In the genomic region with DNA sequence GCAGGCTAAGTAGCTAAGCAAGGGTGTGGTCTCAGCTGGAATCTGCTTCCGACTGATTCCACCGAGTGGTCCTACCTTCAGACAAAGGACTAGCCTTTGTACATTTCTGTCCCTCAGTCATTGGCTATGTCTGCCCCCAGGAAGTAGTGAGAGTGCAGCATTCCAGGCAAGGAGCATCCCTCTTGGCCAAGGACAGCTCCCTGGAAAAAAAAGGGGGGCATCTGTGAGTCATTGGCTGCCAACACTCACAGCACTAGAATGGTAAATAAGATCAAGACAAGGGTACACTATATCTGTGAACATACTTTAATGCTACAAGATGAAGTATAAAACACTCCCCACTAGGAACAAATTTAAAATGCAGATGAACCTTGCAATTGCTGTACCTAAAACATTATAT, we compare ENCODE assay signal across 23 cellular contexts.
DNase-seq lines count a peak whose midpoint lies in the region; ATAC-seq, FAIRE-seq and TF ChIP-seq lines count a peak whose summit lies in the region.
"Had no signal": no experiment of that assay in that cellular context is flagged by ENCODE, and none has a peak within 500 bp of the region (broad histone marks: within the 10 kb centered on the region; RNA-seq: fewer than 3 reads in every experiment).

No MANE protein-coding gene starts in this region.

- no peaks in the 10 kb centered on the region for H3K36me3 ChIP-seq in endodermal cell (ENCODE audit: control insufficient read depth, insufficient read depth, low read length)
- no peaks in the 10 kb centered on the region for H3K36me3 ChIP-seq in MM.1S (replicated peaks; ENCODE audit: insufficient read depth, low read length)
- H3K36me3 ChIP-seq: HAP-1, Peyer's patch, SJCRH30 had no signal

- H3K9ac ChIP-seq in endodermal cell (ENCODE audit: extremely low read depth, low read length, poor library complexity, severe bottlenecking) (no peak overlapping the region), MM.1S (ENCODE audit: low read length) (no peak overlapping the region)
- H3K9ac ChIP-seq: BLaER1 had no signal

- H3K79me2 ChIP-seq in MM.1S (ENCODE audit: low read length), result no peaks in the 10 kb centered on the region

- H3K4me1 Mint-ChIP-seq in endodermal cell, result peaks cover 2% of the 10 kb centered on the region
- H3K4me1 Mint-ChIP-seq in activated T-helper 2 cell treated with anti-CD3 and anti-CD28 coated beads, Interferon-gamma antibody, Interleukin-2, Interleukin-4, amounts not matched to agents 10 μg/mL and 5 μg/mL and 100 μg/mL, durations not matched to agents 14 hours and 24 hours and 36 hours (ENCODE audit: low read depth), result no peaks in the 10 kb centered on the region
- H3K4me1 Mint-ChIP-seq in natural killer cell, result no peaks in the 10 kb centered on the region

- H3K4me3 ChIP-seq in A549, result no peak overlapping the region
- no peak overlapping the region for H3K4me3 ChIP-seq in endodermal cell (ENCODE audit: low read length)
- H3K4me3 ChIP-seq in MM.1S (ENCODE audit: low read length), result no peak overlapping the region
- H3K4me3 ChIP-seq: BLaER1, HAP-1, Peyer's patch, SJCRH30 had no signal

- no peak for ATAC-seq in A549
- no peak for ATAC-seq in natural killer cell

- H3K9me3 ChIP-seq in A549 (no peaks in the 10 kb centered on the region), endodermal cell (ENCODE audit: control insufficient read depth, low read length) (no peaks in the 10 kb centered on the region), MM.1S (replicated peaks; ENCODE audit: insufficient read depth, low read length) (no peaks in the 10 kb centered on the region)
- H3K9me3 ChIP-seq: BLaER1, HAP-1, Peyer's patch, SJCRH30 had no signal

- FAIRE-seq in A549 (lab: Jason Lieb, UNC), result no peak
- FAIRE-seq: G401.6, GM12892 had no signal

- peaks cover 24% of the 10 kb centered on the region for H3F3A ChIP-seq in MM.1S (ENCODE audit: insufficient read depth, low read length)

- H3K27ac Mint-ChIP-seq in endodermal cell (no peak overlapping the region), natural killer cell (no peak overlapping the region)
- H3K27ac Mint-ChIP-seq in activated T-helper 2 cell treated with anti-CD3 and anti-CD28 coated beads, Interferon-gamma antibody, Interleukin-2, Interleukin-4, amounts not matched to agents 10 μg/mL and 5 μg/mL and 100 μg/mL, durations not matched to agents 14 hours and 24 hours and 36 hours, result no peak overlapping the region
- H3K27ac Mint-ChIP-seq: CD4-positive, alpha-beta T cell had no signal

- H3K4me1 ChIP-seq in A549 (peaks cover 4% of the 10 kb centered on the region; the same call in 1 of the 3 replicates), endodermal cell (ENCODE audit: control insufficient read depth, insufficient read depth, low read length) (no peaks in the 10 kb centered on the region), MM.1S (ENCODE audit: low read length) (peaks cover 42% of the 10 kb centered on the region)
- H3K4me1 ChIP-seq: BLaER1, HAP-1, Peyer's patch, SJCRH30 had no signal

- no peaks in the 10 kb centered on the region for H3K9me2 ChIP-seq in MM.1S (replicated peaks; ENCODE audit: insufficient read depth, low read length)

- H3K4me2 ChIP-seq in A549, result peak overlapping the region; percentile 16; the same call in 1 of the 3 replicates
- no peak overlapping the region for H3K4me2 ChIP-seq in MM.1S (ENCODE audit: low read depth, low read length)
- H3K4me2 ChIP-seq: BLaER1 had no signal

- H3K27ac ChIP-seq in A549 (no peak overlapping the region), endodermal cell (ENCODE audit: low read depth, low read length) (peak overlapping the region; percentile 63), MM.1S (ENCODE audit: low read length) (no peak overlapping the region)
- H3K27ac ChIP-seq: BLaER1, Peyer's patch, SJCRH30 had no signal

- H3K9me3 Mint-ChIP-seq in endodermal cell (no peaks in the 10 kb centered on the region), natural killer cell (peaks cover 0 to 2% of the 10 kb centered on the region in 2 donors)
- no peaks in the 10 kb centered on the region for H3K9me3 Mint-ChIP-seq in activated T-helper 2 cell treated with anti-CD3 and anti-CD28 coated beads, Interferon-gamma antibody, Interleukin-2, Interleukin-4, amounts not matched to agents 10 μg/mL and 5 μg/mL and 100 μg/mL, durations not matched to agents 14 hours and 24 hours and 36 hours
- H3K9me3 Mint-ChIP-seq: CD4-positive, alpha-beta T cell had no signal

- H2AFZ ChIP-seq in MM.1S (ENCODE audit: low read length), result no peak overlapping the region

- H3K4me3 Mint-ChIP-seq in endodermal cell (no peak overlapping the region), natural killer cell (no peak overlapping the region)
- H3K4me3 Mint-ChIP-seq in activated T-helper 2 cell treated with anti-CD3 and anti-CD28 coated beads, Interferon-gamma antibody, Interleukin-2, Interleukin-4, amounts not matched to agents 10 μg/mL and 5 μg/mL and 100 μg/mL, durations not matched to agents 14 hours and 24 hours and 36 hours (ENCODE audit: low read depth), result no peak overlapping the region
- H3K4me3 Mint-ChIP-seq: CD4-positive, alpha-beta T cell had no signal

- POLR2A ChIA-PET in A549 (lab: Yijun Ruan, JAX), result no interaction called here

- intact Hi-C loops in activated T-helper 2 cell treated with anti-CD3 and anti-CD28 coated beads, Interferon-gamma antibody, Interleukin-2, Interleukin-4, amounts not matched to agents 10 μg/mL and 5 μg/mL and 100 μg/mL, durations not matched to agents 14 hours and 24 hours and 36 hours (cut with micrococcal nuclease), result no loop called here
- intact Hi-C loops in natural killer cell (cut with micrococcal nuclease), result no loop called here

- H3K27me3 Mint-ChIP-seq in endodermal cell (ENCODE audit: insufficient read depth), result no peaks in the 10 kb centered on the region
- no peaks in the 10 kb centered on the region for H3K27me3 Mint-ChIP-seq in activated T-helper 2 cell treated with anti-CD3 and anti-CD28 coated beads, Interferon-gamma antibody, Interleukin-2, Interleukin-4, amounts not matched to agents 10 μg/mL and 5 μg/mL and 100 μg/mL, durations not matched to agents 14 hours and 24 hours and 36 hours (ENCODE audit: low read depth)
- H3K27me3 Mint-ChIP-seq in natural killer cell (ENCODE audit: low read depth in 2 of 2), result no peaks in the 10 kb centered on the region
- H3K27me3 Mint-ChIP-seq: CD4-positive, alpha-beta T cell had no signal

- CTCF ChIA-PET in A549 (lab: Yijun Ruan, JAX), result no interaction called here

- H3K36me3 Mint-ChIP-seq in endodermal cell (ENCODE audit: low read depth), result no peaks in the 10 kb centered on the region
- H3K36me3 Mint-ChIP-seq in activated T-helper 2 cell treated with anti-CD3 and anti-CD28 coated beads, Interferon-gamma antibody, Interleukin-2, Interleukin-4, amounts not matched to agents 10 μg/mL and 5 μg/mL and 100 μg/mL, durations not matched to agents 14 hours and 24 hours and 36 hours (ENCODE audit: low read depth), result no peaks in the 10 kb centered on the region
- H3K36me3 Mint-ChIP-seq in natural killer cell, result no peaks in the 10 kb centered on the region

- DNase-seq in A549 (ENCODE audit: low read depth in 1 of 2, low spot score in 1 of 2) (peak in 1 of 2 experiments; percentile 11), EL (peak; percentile 45), LHCN-M2 (ENCODE audit: low read depth) (peak; percentile 32), endodermal cell (no peak), MM.1S (no peak), T-helper 9 cell (no peak), natural killer cell (no peak)
- DNase-seq in activated T-helper 2 cell treated with anti-CD3 and anti-CD28 coated beads, Interferon-gamma antibody, Interleukin-2, Interleukin-4, amounts not matched to agents 10 μg/mL and 5 μg/mL and 100 μg/mL, durations not matched to agents 14 hours and 24 hours and 36 hours (ENCODE audit: low spot score), result no peak
- DNase-seq: CD4-positive, alpha-beta T cell; COR-L47; DMS79; Karpas-422; NCI-H1092; NCI-H1436; NCI-H187 treated with DMSO at 0.1 percent for 48 hours; NCI-H524 treated with DMSO at 0.1 percent for 48 hours; NCI-H82; Peyer's patch; SJCRH30 had no signal

- no peak for TF ChIP-seq POLR2A in A549 (IDR thresholded peaks at IDR 0.05; ENCODE audit: low read length)

- TF ChIP-seq CTCF in A549 (IDR thresholded peaks at IDR 0.05), result no peak
- no peak for TF ChIP-seq CTCF in endodermal cell (conservative IDR thresholded peaks at IDR 0.05)
- no peak for TF ChIP-seq CTCF in MM.1S (IDR thresholded peaks at IDR 0.05; ENCODE audit: low read length)
- TF ChIP-seq CTCF in natural killer cell (IDR thresholded peaks at IDR 0.05), result no peak

- H3K27me3 ChIP-seq in endodermal cell (ENCODE audit: control insufficient read depth, insufficient read depth, low read length, poor library complexity, severe bottlenecking) (no peaks in the 10 kb centered on the region), MM.1S (replicated peaks; ENCODE audit: insufficient read depth, low read length) (no peaks in the 10 kb centered on the region)
- H3K27me3 ChIP-seq: BLaER1, Peyer's patch, SJCRH30 had no signal

- no peak for TF ChIP-seq EP300 in A549 (IDR thresholded peaks at IDR 0.05)

- no peak for TF ChIP-seq RAD21 in A549 (conservative IDR thresholded peaks at IDR 0.05 in 1 of 2, IDR thresholded peaks at IDR 0.05 in 1 of 2)

- WGBS in A549 (ENCODE audit: missing lambda C conversion rate), result 94% methylated on average over 2 of the region's 2 CpGs
- 77 to 96% methylated on average over 2 of the region's 2 CpGs for WGBS in endodermal cell (ENCODE audit: insufficient coverage in 1 of 2, insufficient read length in 1 of 2), 2 experiments

- no peaks in the 10 kb centered on the region for H4K20me1 ChIP-seq in MM.1S (ENCODE audit: insufficient read depth, low read length)
- H4K20me1 ChIP-seq: BLaER1 had no signal

TF ChIP-seq in A549, 52 proteins besides CTCF, POLR2A, EP300 and RAD21 (continues in another document):
- TF ChIP-seq SREBF2 (IDR thresholded peaks at IDR 0.05) (no peak), FOSL2 (IDR thresholded peaks at IDR 0.05) (no peak), FOSL2 (CRISPR knock-in tag; IDR thresholded peaks at IDR 0.05) (no peak), ZC3H11A (IDR thresholded peaks at IDR 0.05) (no peak), KDM1A (IDR thresholded peaks at IDR 0.05; ENCODE audit: low read depth) (no peak), SMC3 (IDR thresholded peaks at IDR 0.05) (no peak), TP53 (CRISPR knock-in tag; IDR thresholded peaks at IDR 0.05) (no peak)
- TF ChIP-seq, protein P1, sequence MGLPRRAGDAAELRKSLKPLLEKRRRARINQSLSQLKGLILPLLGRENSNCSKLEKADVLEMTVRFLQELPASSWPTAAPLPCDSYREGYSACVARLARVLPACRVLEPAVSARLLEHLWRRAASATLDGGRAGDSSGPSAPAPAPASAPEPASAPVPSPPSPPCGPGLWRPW (IDR thresholded peaks at IDR 0.05), result no peak
- TF ChIP-seq, protein P2, sequence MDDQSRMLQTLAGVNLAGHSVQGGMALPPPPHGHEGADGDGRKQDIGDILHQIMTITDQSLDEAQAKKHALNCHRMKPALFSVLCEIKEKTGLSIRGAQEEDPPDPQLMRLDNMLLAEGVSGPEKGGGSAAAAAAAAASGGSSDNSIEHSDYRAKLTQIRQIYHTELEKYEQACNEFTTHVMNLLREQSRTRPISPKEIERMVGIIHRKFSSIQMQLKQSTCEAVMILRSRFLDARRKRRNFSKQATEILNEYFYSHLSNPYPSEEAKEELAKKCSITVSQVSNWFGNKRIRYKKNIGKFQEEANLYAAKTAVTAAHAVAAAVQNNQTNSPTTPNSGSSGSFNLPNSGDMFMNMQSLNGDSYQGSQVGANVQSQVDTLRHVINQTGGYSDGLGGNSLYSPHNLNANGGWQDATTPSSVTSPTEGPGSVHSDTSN (IDR thresholded peaks at IDR 0.05), result no peak

Comparison
In these comparisons a context has a peak if more than half of its experiments do, and no peak if none do; other contexts are left out.
1. DNase-seq: peak in EL (single experiment) and LHCN-M2 (single experiment); none in endodermal cell (single experiment), activated T-helper 2 cell treated with anti-CD3 and anti-CD28 coated beads, Interferon-gamma antibody, Interleukin-2, Interleukin-4, amounts not matched to agents 10 μg/mL and 5 μg/mL and 100 μg/mL, durations not matched to agents 14 hours and 24 hours and 36 hours (single experiment), MM.1S (single experiment), T-helper 9 cell (single experiment) and natural killer cell (single experiment).